8 cellular contexts compared by ENCODE assay signal in the genomic region with DNA sequence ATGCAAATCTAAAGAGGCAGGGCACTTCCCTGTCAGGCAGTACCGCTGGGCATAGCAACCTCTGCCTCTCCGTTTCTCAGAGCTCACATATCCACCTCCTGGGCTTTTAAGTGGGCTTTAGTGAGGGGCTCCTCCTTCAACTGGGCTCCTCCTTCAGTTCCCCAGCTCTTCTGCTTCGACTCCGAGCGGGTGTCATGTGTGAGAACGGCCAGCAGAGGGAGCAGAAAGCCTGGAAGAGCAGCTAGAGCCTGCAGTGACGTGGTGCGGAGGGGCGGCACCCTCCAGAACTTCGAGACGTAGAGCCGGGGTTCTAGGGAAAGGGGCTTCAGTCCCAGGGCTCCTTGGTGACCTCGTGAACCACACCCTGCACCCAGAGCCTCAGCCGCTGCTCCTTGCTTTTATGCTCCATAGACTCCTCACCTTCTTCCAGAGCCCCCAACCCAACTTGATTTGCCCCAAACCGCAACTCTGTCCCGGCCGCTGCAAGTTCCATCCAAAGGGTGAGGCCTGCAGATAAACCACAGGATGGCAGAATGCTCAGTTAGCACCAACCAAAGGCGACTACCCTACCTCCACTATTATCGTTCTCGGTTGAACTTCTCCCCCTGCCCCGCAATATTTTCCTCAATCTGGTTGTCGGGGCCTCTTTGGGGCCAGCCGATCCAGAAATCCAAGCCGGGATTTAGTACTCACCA. TPM values are rescaled to one million over a fixed set of nuclear protein-coding genes. Genes with fewer than 3 reads are reported as not detected.
A peak's percentile ranks its signal among the peaks of the same experiment; 100 is the strongest.
DNase-seq lines count a peak whose midpoint lies in the region; ATAC-seq, FAIRE-seq and TF ChIP-seq lines count a peak whose summit lies in the region.

No MANE protein-coding gene starts in this region.

- peak overlapping the region; percentile 98 for H2AFZ ChIP-seq in Loucy (ENCODE audit: low read length)

- no peaks in the 10 kb centered on the region for H3K27me3 ChIP-seq in Loucy (ENCODE audit: insufficient read depth, low read length, poor library complexity, severe bottlenecking)
- H3K27me3 ChIP-seq in RWPE2 (ENCODE audit: insufficient read depth, poor library complexity, severe bottlenecking) = no peaks in the 10 kb centered on the region
- H3K27me3 ChIP-seq in foreskin keratinocyte = no peaks in the 10 kb centered on the region
- H3K27me3 ChIP-seq in stomach = peaks cover 0 to 43% (median 13%) of the 10 kb centered on the region in 3 donors

- TF ChIP-seq POLR2A in H54 (IDR thresholded peaks at IDR 0.05; ENCODE audit: low read depth, low read length) (0 out of 2 replicates have a peak, but pooled peaks have one; percentile 7), stomach (IDR thresholded peaks at IDR 0.05) (no peak)

- H3K27me3 Mint-ChIP-seq in neural crest cell (ENCODE audit: low read depth) = peaks cover 63% of the 10 kb centered on the region

- H3K4me2 ChIP-seq in Loucy (ENCODE audit: low read depth, low read length, poor library complexity, severe bottlenecking) = peak overlapping the region; percentile 82

- no peaks in the 10 kb centered on the region for H3K9me3 Mint-ChIP-seq in neural crest cell

- ATAC-seq in RWPE2 (ENCODE audit: low read depth) (peak; percentile 57), foreskin keratinocyte (peak; percentile 60)

- peak overlapping the region; percentile 95 for H3K4me3 Mint-ChIP-seq in neural crest cell

- no peaks in the 10 kb centered on the region for H4K20me1 ChIP-seq in Loucy (ENCODE audit: insufficient read depth, low read length, poor library complexity, severe bottlenecking)

- no peak for FAIRE-seq in H54 (lab: Jason Lieb, UNC)

- peaks cover 2% of the 10 kb centered on the region; the same call in 1 of the 2 replicates for H3F3A ChIP-seq in Loucy (ENCODE audit: low read depth)

- DNase-seq in ELR (ENCODE audit: low read depth) (peak; percentile 95), H54 (ENCODE audit: insufficient read length, low spot score) (peak; percentile 76), RWPE2 (ENCODE audit: low spot score) (peak; percentile 88), foreskin keratinocyte (peak; percentile 85 to 91), neural crest cell (ENCODE audit: low read depth, low spot score) (peak; percentile 99), stomach (peak; percentile 94)
- peak; percentile 97 for DNase-seq in activated effector memory CD4-positive, alpha-beta T cell treated with anti-CD3 and anti-CD28 coated beads, Interleukin-2, amount 50 U/mL, for 16 hours

- no peaks in the 10 kb centered on the region for H3K36me3 Mint-ChIP-seq in neural crest cell (ENCODE audit: low read depth)

- 0 to 1% (median 0%) methylated on average over 19 to 24 of the region's 24 CpGs for WGBS in stomach, 5 donors

- H3K4me1 ChIP-seq in Loucy (ENCODE audit: insufficient read depth, low read length, poor library complexity, severe bottlenecking) (peaks cover 28% of the 10 kb centered on the region), RWPE2 (ENCODE audit: insufficient read depth, poor library complexity, severe bottlenecking) (peaks cover 29% of the 10 kb centered on the region), foreskin keratinocyte (peaks cover 11% of the 10 kb centered on the region), stomach (peaks cover 30 to 53% (median 43%) of the 10 kb centered on the region in 4 donors)

- peak overlapping the region; percentile 90 for H3K9ac ChIP-seq in Loucy (ENCODE audit: low read depth, low read length, poor library complexity, severe bottlenecking)

- no peaks in the 10 kb centered on the region for H3K9me3 ChIP-seq in Loucy (ENCODE audit: insufficient read depth, low read depth, low read length)
- no peaks in the 10 kb centered on the region for H3K9me3 ChIP-seq in RWPE2 (ENCODE audit: severe bottlenecking)
- no peaks in the 10 kb centered on the region for H3K9me3 ChIP-seq in stomach

- H3K4me1 Mint-ChIP-seq in neural crest cell = peaks cover 41% of the 10 kb centered on the region

- peak overlapping the region; percentile 94 for H3K27ac Mint-ChIP-seq in neural crest cell (ENCODE audit: unreplicated experiment)

- H3K4me3 ChIP-seq in Loucy (ENCODE audit: low read length, poor library complexity, severe bottlenecking) (peak overlapping the region; percentile 78), RWPE2 (ENCODE audit: severe bottlenecking) (peak overlapping the region; percentile 40), stomach (peak overlapping the region; percentile 55 to 69 (median 61))

- intact Hi-C loops in stomach (cut with DNase I; ENCODE audit: low total_unique reads) = no loop called here

- peak; percentile 88 for TF ChIP-seq CTCF in Loucy (conservative IDR thresholded peaks at IDR 0.05; ENCODE audit: low read length)
- peak; percentile 94 for TF ChIP-seq CTCF in RWPE2 (IDR thresholded peaks at IDR 0.05; ENCODE audit: poor library complexity, severe bottlenecking)
- TF ChIP-seq CTCF in foreskin keratinocyte (conservative IDR thresholded peaks at IDR 0.05) = peak; percentile 95
- peak; percentile 88 for TF ChIP-seq CTCF in neural crest cell (conservative IDR thresholded peaks at IDR 0.05)
- peak in 5 of 7 experiments; percentile 96 to 98 (median 97) for TF ChIP-seq CTCF in stomach (IDR thresholded peaks at IDR 0.05)

- no peak for TF ChIP-seq EP300 in stomach (IDR thresholded peaks at IDR 0.05)

- no peaks in the 10 kb centered on the region for H3K9me2 ChIP-seq in Loucy (replicated peaks; ENCODE audit: low read depth, low read length)

- H3K36me3 ChIP-seq in Loucy (ENCODE audit: insufficient read depth, low read length) (no peaks in the 10 kb centered on the region), RWPE2 (ENCODE audit: low read depth) (no peaks in the 10 kb centered on the region), stomach (no peaks in the 10 kb centered on the region)

- H3K27ac ChIP-seq in RWPE2 (ENCODE audit: poor library complexity, severe bottlenecking) (peak overlapping the region; percentile 73), foreskin keratinocyte (peak overlapping the region; percentile 65), stomach (peak overlapping the region; percentile 51 to 81 (median 73))

- no peaks in the 10 kb centered on the region for H3K79me2 ChIP-seq in Loucy (ENCODE audit: insufficient read depth, low read length)

RNA-seq across cellular contexts. Expression of a gene that starts 0.4 kb away (rescaled TPM):
- total RNA-seq in foreskin keratinocyte (2.8 and 3.8 TPM in 2 replicates), neural crest cell (0.58 and 1.3 TPM in 2 replicates), stomach (1 to 10 TPM in 1 of 5 donors, under 1 TPM in 4; 0.14 to 4.0 (median 0.58) TPM)
- polyA plus RNA-seq in foreskin keratinocyte (3.2 and 4.4 TPM in 2 replicates), stomach (1 to 10 TPM in 2 of 3 donors, under 1 TPM in 1; 0.53 to 2.7 (median 1.7) TPM)

RNA-seq across cellular contexts. Expression of a gene that starts 4.1 kb away (rescaled TPM):
- total RNA-seq in foreskin keratinocyte = 0.07 TPM in 1 of 2 replicates, not detected in the other
- polyA plus RNA-seq in foreskin keratinocyte = 0.07 TPM in 1 of 2 replicates, not detected in the other
- total RNA-seq in neural crest cell = 0.36 and 0.61 TPM in 2 replicates
- total RNA-seq in stomach = not detected
- not detected for polyA plus RNA-seq in stomach

RNA-seq across cellular contexts. Expression of a gene that starts 20.5 kb away (rescaled TPM):
- total RNA-seq in foreskin keratinocyte = 0.10 TPM in 1 of 2 replicates, not detected in the other
- polyA plus RNA-seq in foreskin keratinocyte = 0.07 TPM in 1 of 2 replicates, not detected in the other
- total RNA-seq in neural crest cell = 0.56 and 1.0 TPM in 2 replicates
- total RNA-seq in stomach = 10 to 100 TPM in 1 of 5 donors, 1 to 10 TPM in 3, not detected in 1; 2.3 to 28.1 (median 5.8) TPM
- 10 to 100 TPM in 1 of 3 donors, 1 to 10 TPM in 2; 5.8 to 11.1 (median 7.5) TPM for polyA plus RNA-seq in stomach

RNA-seq across cellular contexts. Expression of a gene that starts 24.6 kb away (rescaled TPM):
- not detected in 2 replicates for total RNA-seq in foreskin keratinocyte
- polyA plus RNA-seq in foreskin keratinocyte = not detected in 2 replicates
- total RNA-seq in neural crest cell = 0.14 TPM in 1 of 2 replicates, not detected in the other
- under 1 TPM in 1 of 5 donors, not detected in 4; 0.37 TPM for total RNA-seq in stomach
- polyA plus RNA-seq in stomach = not detected

RNA-seq across cellular contexts. Expression of a gene that starts 28.4 kb away (rescaled TPM):
- total RNA-seq in foreskin keratinocyte = 20.8 and 22.3 TPM in 2 replicates
- polyA plus RNA-seq in foreskin keratinocyte = 8.3 and 9.4 TPM in 2 replicates
- 57.3 and 57.5 TPM in 2 replicates for total RNA-seq in neural crest cell
- 10 to 100 TPM; 22.8 to 64.3 (median 30.5) TPM for total RNA-seq in stomach
- polyA plus RNA-seq in stomach = 10 to 100 TPM; 12.4 to 18.6 (median 13.9) TPM

Comparison
In these comparisons a context has a peak if more than half of its experiments do, and no peak if none do; other contexts are left out.
1. Peak in every context shown above with its lines: DNase-seq, ATAC-seq, H3K4me3 ChIP-seq and H3K27ac ChIP-seq.